ENCODE assay signal across 9 cellular contexts in genomic region chr1:11162752-11163151, GRCh38. TPM values are rescaled to one million over a fixed set of nuclear protein-coding genes. Genes with fewer than 3 reads are reported as not detected.
"Had no signal": no experiment of that assay in that cellular context is flagged by ENCODE, and none has a peak within 500 bp of the region (broad histone marks: within the 10 kb centered on the region; RNA-seq: fewer than 3 reads in every experiment).

No MANE protein-coding gene starts in this region.

RNA-seq across cellular contexts. Expression of gene ANGPTL7, which starts 26.4 kb away (rescaled TPM):
- total RNA-seq: kidney epithelial cell, left lobe of liver, liver, lung microvascular endothelial cell, mesothelial cell of epicardium, mononuclear cell had no signal
- polyA plus RNA-seq: immature natural killer cell, keratinocyte, mammary epithelial cell had no signal
